In the genomic region with DNA sequence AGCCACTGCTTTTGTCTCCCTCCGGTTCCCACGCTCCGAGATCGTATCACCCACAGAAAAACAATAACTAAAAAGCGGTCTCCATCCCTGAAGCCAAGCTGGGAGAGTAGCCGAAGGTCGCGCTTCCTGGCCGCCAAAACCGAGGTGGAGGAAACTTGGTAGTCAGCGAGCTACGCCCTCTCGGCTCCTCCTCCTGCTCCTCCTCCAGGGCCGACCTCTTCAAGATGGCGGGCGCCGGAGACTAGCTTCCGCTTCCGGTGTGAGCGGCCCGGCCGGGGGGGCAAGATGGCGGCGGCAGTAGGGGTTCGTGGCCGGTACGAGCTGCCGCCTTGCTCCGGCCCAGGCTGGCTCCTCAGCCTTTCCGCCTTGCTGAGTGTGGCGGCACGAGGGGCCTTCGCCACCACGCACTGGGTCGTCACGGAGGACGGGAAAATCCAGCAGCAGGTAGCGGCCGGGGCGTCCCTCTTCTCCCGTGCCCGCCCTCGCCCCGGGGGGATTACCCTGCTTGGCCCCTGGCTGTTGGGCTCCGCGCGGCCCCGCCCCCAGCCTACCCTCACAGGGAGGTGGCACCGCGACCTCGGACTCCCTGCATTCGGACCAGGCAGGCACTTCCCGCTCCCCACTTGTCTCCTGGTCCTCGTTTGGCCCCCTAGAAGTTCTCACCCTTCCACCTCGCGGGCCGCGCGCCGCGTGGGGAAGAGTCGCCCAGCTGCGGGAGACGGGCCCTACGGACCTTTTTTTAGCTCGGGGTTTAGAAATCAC, we compare ENCODE assay signal across 1 cellular context.
TF ChIP-seq lines count a peak whose summit lies in the region.

A gene with protein sequence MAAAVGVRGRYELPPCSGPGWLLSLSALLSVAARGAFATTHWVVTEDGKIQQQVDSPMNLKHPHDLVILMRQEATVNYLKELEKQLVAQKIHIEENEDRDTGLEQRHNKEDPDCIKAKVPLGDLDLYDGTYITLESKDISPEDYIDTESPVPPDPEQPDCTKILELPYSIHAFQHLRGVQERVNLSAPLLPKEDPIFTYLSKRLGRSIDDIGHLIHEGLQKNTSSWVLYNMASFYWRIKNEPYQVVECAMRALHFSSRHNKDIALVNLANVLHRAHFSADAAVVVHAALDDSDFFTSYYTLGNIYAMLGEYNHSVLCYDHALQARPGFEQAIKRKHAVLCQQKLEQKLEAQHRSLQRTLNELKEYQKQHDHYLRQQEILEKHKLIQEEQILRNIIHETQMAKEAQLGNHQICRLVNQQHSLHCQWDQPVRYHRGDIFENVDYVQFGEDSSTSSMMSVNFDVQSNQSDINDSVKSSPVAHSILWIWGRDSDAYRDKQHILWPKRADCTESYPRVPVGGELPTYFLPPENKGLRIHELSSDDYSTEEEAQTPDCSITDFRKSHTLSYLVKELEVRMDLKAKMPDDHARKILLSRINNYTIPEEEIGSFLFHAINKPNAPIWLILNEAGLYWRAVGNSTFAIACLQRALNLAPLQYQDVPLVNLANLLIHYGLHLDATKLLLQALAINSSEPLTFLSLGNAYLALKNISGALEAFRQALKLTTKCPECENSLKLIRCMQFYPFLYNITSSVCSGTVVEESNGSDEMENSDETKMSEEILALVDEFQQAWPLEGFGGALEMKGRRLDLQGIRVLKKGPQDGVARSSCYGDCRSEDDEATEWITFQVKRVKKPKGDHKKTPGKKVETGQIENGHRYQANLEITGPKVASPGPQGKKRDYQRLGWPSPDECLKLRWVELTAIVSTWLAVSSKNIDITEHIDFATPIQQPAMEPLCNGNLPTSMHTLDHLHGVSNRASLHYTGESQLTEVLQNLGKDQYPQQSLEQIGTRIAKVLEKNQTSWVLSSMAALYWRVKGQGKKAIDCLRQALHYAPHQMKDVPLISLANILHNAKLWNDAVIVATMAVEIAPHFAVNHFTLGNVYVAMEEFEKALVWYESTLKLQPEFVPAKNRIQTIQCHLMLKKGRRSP (plus strand): TSS at position 251 of the 762 bp plus-strand sequence. CDS start 35 bp downstream, at position 286.

TF ChIP-seq in K562, 482 proteins besides CTCF, POLR2A, EP300 and RAD21 (continued from another document and continues in another):
- 0 out of 2 replicates have a peak, but pooled peaks have one; percentile 37 for TF ChIP-seq EGR1 (conservative IDR thresholded peaks at IDR 0.05)
- TF ChIP-seq, protein P1, sequence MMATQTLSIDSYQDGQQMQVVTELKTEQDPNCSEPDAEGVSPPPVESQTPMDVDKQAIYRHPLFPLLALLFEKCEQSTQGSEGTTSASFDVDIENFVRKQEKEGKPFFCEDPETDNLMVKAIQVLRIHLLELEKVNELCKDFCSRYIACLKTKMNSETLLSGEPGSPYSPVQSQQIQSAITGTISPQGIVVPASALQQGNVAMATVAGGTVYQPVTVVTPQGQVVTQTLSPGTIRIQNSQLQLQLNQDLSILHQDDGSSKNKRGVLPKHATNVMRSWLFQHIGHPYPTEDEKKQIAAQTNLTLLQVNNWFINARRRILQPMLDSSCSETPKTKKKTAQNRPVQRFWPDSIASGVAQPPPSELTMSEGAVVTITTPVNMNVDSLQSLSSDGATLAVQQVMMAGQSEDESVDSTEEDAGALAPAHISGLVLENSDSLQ (IDR thresholded peaks at IDR 0.05) = peak; percentile 26; the same call in 1 of the 2 replicates
- TF ChIP-seq TAF7 (tag; IDR thresholded peaks at IDR 0.05) = peak; percentile 97
- TF ChIP-seq DMBX1 (CRISPR knock-in tag; IDR thresholded peaks at IDR 0.05; ENCODE audit: borderline replicate concordance) = 0 out of 2 replicates have a peak, but pooled peaks have one; percentile 21
- 0 out of 2 replicates have a peak, but pooled peaks have one; percentile 48 for TF ChIP-seq ZNF197 (CRISPR knock-in tag; IDR thresholded peaks at IDR 0.05; ENCODE audit: low read depth)
- 0 out of 2 replicates have a peak, but pooled peaks have one; percentile 0 for TF ChIP-seq ZKSCAN1 (IDR thresholded peaks at IDR 0.05; ENCODE audit: low read depth, low read length)
- peak; percentile 86 for TF ChIP-seq SIN3B (IDR thresholded peaks at IDR 0.05; ENCODE audit: low read depth)
- peak; percentile 63; the same call in 1 of the 2 replicates for TF ChIP-seq RB1 (IDR thresholded peaks at IDR 0.05; ENCODE audit: low read depth)
- TF ChIP-seq GABPA (tag; conservative IDR thresholded peaks at IDR 0.05; ENCODE audit: low read depth) = peak; percentile 98
- TF ChIP-seq, protein P2, sequence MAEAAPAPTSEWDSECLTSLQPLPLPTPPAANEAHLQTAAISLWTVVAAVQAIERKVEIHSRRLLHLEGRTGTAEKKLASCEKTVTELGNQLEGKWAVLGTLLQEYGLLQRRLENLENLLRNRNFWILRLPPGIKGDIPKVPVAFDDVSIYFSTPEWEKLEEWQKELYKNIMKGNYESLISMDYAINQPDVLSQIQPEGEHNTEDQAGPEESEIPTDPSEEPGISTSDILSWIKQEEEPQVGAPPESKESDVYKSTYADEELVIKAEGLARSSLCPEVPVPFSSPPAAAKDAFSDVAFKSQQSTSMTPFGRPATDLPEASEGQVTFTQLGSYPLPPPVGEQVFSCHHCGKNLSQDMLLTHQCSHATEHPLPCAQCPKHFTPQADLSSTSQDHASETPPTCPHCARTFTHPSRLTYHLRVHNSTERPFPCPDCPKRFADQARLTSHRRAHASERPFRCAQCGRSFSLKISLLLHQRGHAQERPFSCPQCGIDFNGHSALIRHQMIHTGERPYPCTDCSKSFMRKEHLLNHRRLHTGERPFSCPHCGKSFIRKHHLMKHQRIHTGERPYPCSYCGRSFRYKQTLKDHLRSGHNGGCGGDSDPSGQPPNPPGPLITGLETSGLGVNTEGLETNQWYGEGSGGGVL (CRISPR knock-in tag; IDR thresholded peaks at IDR 0.05) = no peak
- no peak for TF ChIP-seq FOXA3 (CRISPR knock-in tag; conservative IDR thresholded peaks at IDR 0.05 in 1 of 2, IDR thresholded peaks at IDR 0.05 in 1 of 2)
- TF ChIP-seq ZNF41 (CRISPR knock-in tag; conservative IDR thresholded peaks at IDR 0.05) = no peak
- peak; percentile 94 to 99 (median 99) for TF ChIP-seq YY1 (IDR thresholded peaks at IDR 0.05; ENCODE audit: borderline replicate concordance in 1 of 3, control insufficient read depth in 1 of 3, extremely low read depth in 1 of 3, insufficient read depth in 3 of 3, insufficient read length in 1 of 3, insufficient replicate concordance in 2 of 3, low read depth in 1 of 3, low read length in 2 of 3)
- TF ChIP-seq, protein P3, sequence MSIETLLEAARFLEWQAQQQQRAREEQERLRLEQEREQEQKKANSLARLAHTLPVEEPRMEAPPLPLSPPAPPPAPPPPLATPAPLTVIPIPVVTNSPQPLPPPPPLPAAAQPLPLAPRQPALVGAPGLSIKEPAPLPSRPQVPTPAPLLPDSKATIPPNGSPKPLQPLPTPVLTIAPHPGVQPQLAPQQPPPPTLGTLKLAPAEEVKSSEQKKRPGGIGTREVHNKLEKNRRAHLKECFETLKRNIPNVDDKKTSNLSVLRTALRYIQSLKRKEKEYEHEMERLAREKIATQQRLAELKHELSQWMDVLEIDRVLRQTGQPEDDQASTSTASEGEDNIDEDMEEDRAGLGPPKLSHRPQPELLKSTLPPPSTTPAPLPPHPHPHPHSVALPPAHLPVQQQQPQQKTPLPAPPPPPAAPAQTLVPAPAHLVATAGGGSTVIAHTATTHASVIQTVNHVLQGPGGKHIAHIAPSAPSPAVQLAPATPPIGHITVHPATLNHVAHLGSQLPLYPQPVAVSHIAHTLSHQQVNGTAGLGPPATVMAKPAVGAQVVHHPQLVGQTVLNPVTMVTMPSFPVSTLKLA (conservative IDR thresholded peaks at IDR 0.05) = peak in 1 of 2 experiments; percentile 34; a peak in 2 of 4 replicates
- TF ChIP-seq SRF (CRISPR knock-in tag; IDR thresholded peaks at IDR 0.05) = no peak
- TF ChIP-seq FOXM1 (IDR thresholded peaks at IDR 0.05; ENCODE audit: low read depth) = no peak
- TF ChIP-seq FOXM1 (CRISPR knock-in tag; IDR thresholded peaks at IDR 0.05; ENCODE audit: low read depth) = peak; percentile 70; the same call in 1 of the 2 replicates
- 0 out of 2 replicates have a peak, but pooled peaks have one; percentile 76 for TF ChIP-seq ELF4 (CRISPR knock-in tag; IDR thresholded peaks at IDR 0.05)
- peak; percentile 88 for TF ChIP-seq TBP (optimal IDR thresholded peaks at IDR 0.05; ENCODE audit: low read depth, low read length)
- TF ChIP-seq, protein P4, sequence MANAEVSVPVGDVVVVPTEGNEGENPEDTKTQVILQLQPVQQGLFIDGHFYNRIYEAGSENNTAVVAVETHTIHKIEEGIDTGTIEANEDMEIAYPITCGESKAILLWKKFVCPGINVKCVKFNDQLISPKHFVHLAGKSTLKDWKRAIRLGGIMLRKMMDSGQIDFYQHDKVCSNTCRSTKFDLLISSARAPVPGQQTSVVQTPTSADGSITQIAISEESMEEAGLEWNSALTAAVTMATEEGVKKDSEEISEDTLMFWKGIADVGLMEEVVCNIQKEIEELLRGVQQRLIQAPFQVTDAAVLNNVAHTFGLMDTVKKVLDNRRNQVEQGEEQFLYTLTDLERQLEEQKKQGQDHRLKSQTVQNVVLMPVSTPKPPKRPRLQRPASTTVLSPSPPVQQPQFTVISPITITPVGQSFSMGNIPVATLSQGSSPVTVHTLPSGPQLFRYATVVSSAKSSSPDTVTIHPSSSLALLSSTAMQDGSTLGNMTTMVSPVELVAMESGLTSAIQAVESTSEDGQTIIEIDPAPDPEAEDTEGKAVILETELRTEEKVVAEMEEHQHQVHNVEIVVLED (CRISPR knock-in tag; IDR thresholded peaks at IDR 0.05) = peak; percentile 53; the same call in 1 of the 2 replicates
- peak; percentile 51; the same call in 1 of the 2 replicates for TF ChIP-seq ZNF589 (CRISPR knock-in tag; IDR thresholded peaks at IDR 0.05; ENCODE audit: low read depth)
- TF ChIP-seq, protein P5, sequence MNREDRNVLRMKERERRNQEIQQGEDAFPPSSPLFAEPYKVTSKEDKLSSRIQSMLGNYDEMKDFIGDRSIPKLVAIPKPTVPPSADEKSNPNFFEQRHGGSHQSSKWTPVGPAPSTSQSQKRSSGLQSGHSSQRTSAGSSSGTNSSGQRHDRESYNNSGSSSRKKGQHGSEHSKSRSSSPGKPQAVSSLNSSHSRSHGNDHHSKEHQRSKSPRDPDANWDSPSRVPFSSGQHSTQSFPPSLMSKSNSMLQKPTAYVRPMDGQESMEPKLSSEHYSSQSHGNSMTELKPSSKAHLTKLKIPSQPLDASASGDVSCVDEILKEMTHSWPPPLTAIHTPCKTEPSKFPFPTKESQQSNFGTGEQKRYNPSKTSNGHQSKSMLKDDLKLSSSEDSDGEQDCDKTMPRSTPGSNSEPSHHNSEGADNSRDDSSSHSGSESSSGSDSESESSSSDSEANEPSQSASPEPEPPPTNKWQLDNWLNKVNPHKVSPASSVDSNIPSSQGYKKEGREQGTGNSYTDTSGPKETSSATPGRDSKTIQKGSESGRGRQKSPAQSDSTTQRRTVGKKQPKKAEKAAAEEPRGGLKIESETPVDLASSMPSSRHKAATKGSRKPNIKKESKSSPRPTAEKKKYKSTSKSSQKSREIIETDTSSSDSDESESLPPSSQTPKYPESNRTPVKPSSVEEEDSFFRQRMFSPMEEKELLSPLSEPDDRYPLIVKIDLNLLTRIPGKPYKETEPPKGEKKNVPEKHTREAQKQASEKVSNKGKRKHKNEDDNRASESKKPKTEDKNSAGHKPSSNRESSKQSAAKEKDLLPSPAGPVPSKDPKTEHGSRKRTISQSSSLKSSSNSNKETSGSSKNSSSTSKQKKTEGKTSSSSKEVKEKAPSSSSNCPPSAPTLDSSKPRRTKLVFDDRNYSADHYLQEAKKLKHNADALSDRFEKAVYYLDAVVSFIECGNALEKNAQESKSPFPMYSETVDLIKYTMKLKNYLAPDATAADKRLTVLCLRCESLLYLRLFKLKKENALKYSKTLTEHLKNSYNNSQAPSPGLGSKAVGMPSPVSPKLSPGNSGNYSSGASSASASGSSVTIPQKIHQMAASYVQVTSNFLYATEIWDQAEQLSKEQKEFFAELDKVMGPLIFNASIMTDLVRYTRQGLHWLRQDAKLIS (CRISPR knock-in tag; IDR thresholded peaks at IDR 0.05) = peak; percentile 73; the same call in 1 of the 2 replicates
- no peak for TF ChIP-seq E2F3 (CRISPR knock-in tag; IDR thresholded peaks at IDR 0.05)
- peak; percentile 9; the same call in 1 of the 2 replicates for TF ChIP-seq PRMT5 (CRISPR knock-in tag; IDR thresholded peaks at IDR 0.05)
- TF ChIP-seq HIVEP1 (CRISPR knock-in tag; IDR thresholded peaks at IDR 0.05) = no peak
- TF ChIP-seq POLR2AphosphoS5 (IDR thresholded peaks at IDR 0.05; ENCODE audit: control insufficient read depth, insufficient read depth, low read depth, low read length) = peak; percentile 90
- TF ChIP-seq, protein P6, sequence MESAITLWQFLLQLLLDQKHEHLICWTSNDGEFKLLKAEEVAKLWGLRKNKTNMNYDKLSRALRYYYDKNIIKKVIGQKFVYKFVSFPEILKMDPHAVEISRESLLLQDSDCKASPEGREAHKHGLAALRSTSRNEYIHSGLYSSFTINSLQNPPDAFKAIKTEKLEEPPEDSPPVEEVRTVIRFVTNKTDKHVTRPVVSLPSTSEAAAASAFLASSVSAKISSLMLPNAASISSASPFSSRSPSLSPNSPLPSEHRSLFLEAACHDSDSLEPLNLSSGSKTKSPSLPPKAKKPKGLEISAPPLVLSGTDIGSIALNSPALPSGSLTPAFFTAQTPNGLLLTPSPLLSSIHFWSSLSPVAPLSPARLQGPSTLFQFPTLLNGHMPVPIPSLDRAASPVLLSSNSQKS (CRISPR knock-in tag; IDR thresholded peaks at IDR 0.05) = no peak
- 0 out of 2 replicates have a peak, but pooled peaks have one; percentile 60 for TF ChIP-seq SRSF3 (IDR thresholded peaks at IDR 0.05; ENCODE audit: insufficient read depth, low read length)
- TF ChIP-seq SMAD4 (CRISPR knock-in tag; conservative IDR thresholded peaks at IDR 0.05) = peak; percentile 30; the same call in 1 of the 2 replicates
- no peak for TF ChIP-seq SMARCA4 (IDR thresholded peaks at IDR 0.05)
- TF ChIP-seq, protein P7, sequence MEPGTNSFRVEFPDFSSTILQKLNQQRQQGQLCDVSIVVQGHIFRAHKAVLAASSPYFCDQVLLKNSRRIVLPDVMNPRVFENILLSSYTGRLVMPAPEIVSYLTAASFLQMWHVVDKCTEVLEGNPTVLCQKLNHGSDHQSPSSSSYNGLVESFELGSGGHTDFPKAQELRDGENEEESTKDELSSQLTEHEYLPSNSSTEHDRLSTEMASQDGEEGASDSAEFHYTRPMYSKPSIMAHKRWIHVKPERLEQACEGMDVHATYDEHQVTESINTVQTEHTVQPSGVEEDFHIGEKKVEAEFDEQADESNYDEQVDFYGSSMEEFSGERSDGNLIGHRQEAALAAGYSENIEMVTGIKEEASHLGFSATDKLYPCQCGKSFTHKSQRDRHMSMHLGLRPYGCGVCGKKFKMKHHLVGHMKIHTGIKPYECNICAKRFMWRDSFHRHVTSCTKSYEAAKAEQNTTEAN (CRISPR knock-in tag; IDR thresholded peaks at IDR 0.05) = peak; percentile 59; the same call in 1 of the 2 replicates
- TF ChIP-seq CSDE1 (IDR thresholded peaks at IDR 0.05) = no peak
- TF ChIP-seq, protein P8, sequence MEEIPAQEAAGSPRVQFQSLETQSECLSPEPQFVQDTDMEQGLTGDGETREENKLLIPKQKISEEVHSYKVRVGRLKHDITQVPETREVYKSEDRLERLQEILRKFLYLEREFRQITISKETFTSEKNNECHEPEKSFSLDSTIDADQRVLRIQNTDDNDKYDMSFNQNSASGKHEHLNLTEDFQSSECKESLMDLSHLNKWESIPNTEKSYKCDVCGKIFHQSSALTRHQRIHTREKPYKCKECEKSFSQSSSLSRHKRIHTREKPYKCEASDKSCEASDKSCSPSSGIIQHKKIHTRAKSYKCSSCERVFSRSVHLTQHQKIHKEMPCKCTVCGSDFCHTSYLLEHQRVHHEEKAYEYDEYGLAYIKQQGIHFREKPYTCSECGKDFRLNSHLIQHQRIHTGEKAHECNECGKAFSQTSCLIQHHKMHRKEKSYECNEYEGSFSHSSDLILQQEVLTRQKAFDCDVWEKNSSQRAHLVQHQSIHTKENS (CRISPR knock-in tag; IDR thresholded peaks at IDR 0.05) = no peak
- no peak for TF ChIP-seq THRAP3 (IDR thresholded peaks at IDR 0.05; ENCODE audit: borderline replicate concordance)
- TF ChIP-seq ZBTB1 (CRISPR knock-in tag; IDR thresholded peaks at IDR 0.05; ENCODE audit: borderline replicate concordance, low read depth) = peak; percentile 18; the same call in 1 of the 2 replicates
- TF ChIP-seq RBM14 (IDR thresholded peaks at IDR 0.05; ENCODE audit: borderline replicate concordance, insufficient read depth, low read depth, low read length) = 0 out of 2 replicates have a peak, but pooled peaks have one; percentile 45
- TF ChIP-seq ZNF175 (CRISPR knock-in tag; IDR thresholded peaks at IDR 0.05; ENCODE audit: low read depth) = no peak
